In the genomic region with DNA sequence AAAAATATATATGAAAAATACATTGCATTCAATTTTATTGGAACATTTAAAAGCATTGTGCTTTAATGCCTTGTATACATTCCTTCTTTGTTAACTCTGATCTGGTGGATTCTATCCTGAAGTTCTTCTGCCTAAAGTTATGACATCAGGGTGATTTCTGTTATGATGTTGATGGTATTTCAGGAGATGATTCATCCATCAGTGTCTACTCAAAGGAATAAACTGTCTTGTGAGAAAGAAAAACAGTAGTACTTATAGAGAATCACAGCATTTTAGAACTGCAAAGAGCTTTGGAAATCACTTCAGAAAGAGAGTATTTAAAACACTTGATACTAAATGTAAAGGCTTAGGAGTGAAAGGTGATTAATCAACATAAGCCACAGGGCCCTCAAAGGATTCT, we compare ENCODE assay signal across 16 cellular contexts.
DNase-seq lines count a peak whose midpoint lies in the region; FAIRE-seq and TF ChIP-seq lines count a peak whose summit lies in the region.
"Had no signal": no experiment of that assay in that cellular context is flagged by ENCODE, and none has a peak within 500 bp of the region (broad histone marks: within the 10 kb centered on the region; RNA-seq: fewer than 3 reads in every experiment).

No MANE protein-coding gene starts in this region.

- H3K27ac ChIP-seq in Peyer's patch (no peak overlapping the region), testis (no peak overlapping the region)
- H3K27ac ChIP-seq: HL-60 had no signal

- intact Hi-C loops in posterior cingulate gyrus (cut with DNase I) = no loop called here
- intact Hi-C loops in testis (cut with DNase I; ENCODE audit: low total_unique reads) = no loop called here

- TF ChIP-seq POLR2A in Peyer's patch (IDR thresholded peaks at IDR 0.05) (no peak), testis (IDR thresholded peaks at IDR 0.05) (no peak)

- H3K36me3 ChIP-seq in Peyer's patch (no peaks in the 10 kb centered on the region), testis (ENCODE audit: low read depth, missing control alignments) (no peaks in the 10 kb centered on the region)

- no peak for FAIRE-seq in RCC 7860 (lab: Jason Lieb, UNC)

- H3K27me3 ChIP-seq in Peyer's patch = no peaks in the 10 kb centered on the region
- no peaks in the 10 kb centered on the region for H3K27me3 ChIP-seq in testis

- peak; percentile 4 for DNase-seq in GM03348 (ENCODE audit: low spot score)
- peak; percentile 16 for DNase-seq in RCC 7860 (ENCODE audit: low spot score)
- peak; percentile 66 for DNase-seq in dermis blood vessel endothelial cell
- DNase-seq in myocyte (ENCODE audit: low read depth) = peak; percentile 26
- no peak for DNase-seq in Peyer's patch
- DNase-seq in posterior cingulate gyrus = no peak
- no peak for DNase-seq in AG20443 (ENCODE audit: low spot score)
- DNase-seq in testis = no peak
- DNase-seq: activated CD8-positive, alpha-beta memory T cell treated with anti-CD3 and anti-CD28 coated beads, Interleukin-2, amount 10 ng/mL, durations not matched to agents 7 days and 5 days; activated naive CD4-positive, alpha-beta T cell treated with Interleukin-2 at 50 U/mL for 16 hours; effector memory CD4-positive, alpha-beta T cell; glutamatergic neuron; NCI-H187 treated with DMSO at 0.1 percent for 48 hours; NCI-H524; occipital lobe had no signal

- H3K4me3 ChIP-seq in Peyer's patch (no peak overlapping the region), testis (no peak overlapping the region)

- H3K9me3 ChIP-seq in Peyer's patch = peaks cover 0 to 5% (median 0%) of the 10 kb centered on the region in 4 donors
- no peaks in the 10 kb centered on the region for H3K9me3 ChIP-seq in testis

- TF ChIP-seq CTCF in Peyer's patch (IDR thresholded peaks at IDR 0.05) = no peak
- no peak for TF ChIP-seq CTCF in testis (IDR thresholded peaks at IDR 0.05)

- H3K4me1 ChIP-seq in Peyer's patch = no peaks in the 10 kb centered on the region
- H3K4me1 ChIP-seq in testis = no peaks in the 10 kb centered on the region

Comparison
In these comparisons a context has a peak if more than half of its experiments do, and no peak if none do; other contexts are left out.
1. DNase-seq: peak in GM03348 (single experiment), RCC 7860 (single experiment), dermis blood vessel endothelial cell (single experiment) and myocyte (single experiment); none in Peyer's patch (0 of 3), posterior cingulate gyrus (0 of 10), AG20443 (single experiment) and testis (single experiment).